ENCODE assay signal across 9 cellular contexts in the genomic region with DNA sequence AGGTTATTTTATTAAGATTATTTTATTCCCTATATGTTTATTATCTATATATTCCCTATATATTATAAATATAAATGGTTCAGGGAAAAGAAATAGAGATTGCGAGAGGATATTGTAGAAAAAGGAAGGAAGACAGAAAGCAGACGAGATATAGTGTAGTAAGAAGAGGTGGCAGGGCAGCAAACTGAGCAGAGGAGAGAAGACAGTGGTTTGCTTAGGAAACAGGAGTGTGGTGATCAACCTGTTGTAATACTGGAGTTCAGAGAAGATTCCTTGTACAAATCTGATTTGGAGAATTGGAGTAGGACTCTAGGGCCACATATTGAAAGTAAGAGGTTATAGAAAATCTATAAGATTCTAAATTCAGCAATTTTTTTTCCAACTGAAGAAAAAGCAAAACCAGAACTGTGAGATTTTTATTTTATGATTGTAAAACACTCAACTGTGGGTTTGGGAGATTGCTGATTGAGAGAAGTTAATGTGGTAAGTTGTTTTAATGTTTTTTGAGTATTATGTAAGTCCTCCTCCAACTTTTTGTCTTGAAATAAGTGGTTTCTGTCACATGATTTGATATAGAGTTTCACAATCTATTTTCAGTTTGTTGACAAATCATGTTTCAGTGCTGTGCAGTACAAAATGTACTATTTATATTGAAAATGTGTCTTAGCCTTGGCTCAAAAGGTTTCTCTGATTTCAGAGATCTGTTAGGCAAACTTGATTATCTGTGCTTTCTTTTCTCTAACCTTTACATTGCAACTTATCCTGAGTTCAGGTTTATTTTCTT. TPM values are rescaled to one million over a fixed set of nuclear protein-coding genes. Genes with fewer than 3 reads are reported as not detected.
DNase-seq lines count a peak whose midpoint lies in the region; ATAC-seq and TF ChIP-seq lines count a peak whose summit lies in the region.
"Had no signal": no experiment of that assay in that cellular context is flagged by ENCODE, and none has a peak within 500 bp of the region (broad histone marks: within the 10 kb centered on the region; RNA-seq: fewer than 3 reads in every experiment).

No MANE protein-coding gene starts in this region.

- CTCF ChIA-PET in naive thymus-derived CD4-positive, alpha-beta T cell (lab: Charles Lee): no interaction called here
- CTCF ChIA-PET in activated naive CD4-positive, alpha-beta T cell treated with anti-CD3 and anti-CD28 coated beads, Interleukin-2, amount 10 ng/mL, durations not matched to agents 7 days and 5 days (lab: Charles Lee): no interaction called here

- DNase-seq in AG09309 (ENCODE audit: low read depth) (peak; percentile 0), heart right ventricle (no peak), G401 (ENCODE audit: low spot score) (no peak)
- no peak for DNase-seq in naive thymus-derived CD4-positive, alpha-beta T cell
- DNase-seq in stimulated activated naive B cell treated with anti-CD40 and anti-IgM and Interleukin-4, amounts not matched to agents 10 μg/mL and 1 μg/mL and 100 μg/mL, for 72 hours: no peak
- no peak for DNase-seq in activated naive CD4-positive, alpha-beta T cell treated with anti-CD3 and anti-CD28 coated beads, Interleukin-2, amount 10 ng/mL, durations not matched to agents 7 days and 5 days

- peaks cover 0 to 5% (median 2%) of the 10 kb centered on the region in 7 donors for H3K4me1 Mint-ChIP-seq in naive thymus-derived CD4-positive, alpha-beta T cell
- H3K4me1 Mint-ChIP-seq in stimulated activated naive B cell treated with anti-CD40 and anti-IgM and Interleukin-4, amounts not matched to agents 10 μg/mL and 1 μg/mL and 100 μg/mL, for 72 hours: peaks cover 0 to 4% of the 10 kb centered on the region in 2 donors
- H3K4me1 Mint-ChIP-seq in activated naive CD4-positive, alpha-beta T cell treated with anti-CD3 and anti-CD28 coated beads, Interleukin-2, amount 10 ng/mL, durations not matched to agents 7 days and 5 days: peaks cover 6% of the 10 kb centered on the region

- 62 to 71% methylated on average over 2 of the region's 2 CpGs for WGBS in heart right ventricle, 2 donors

- POLR2A ChIA-PET in naive thymus-derived CD4-positive, alpha-beta T cell (lab: Charles Lee): no interaction called here

- H3K4me3 Mint-ChIP-seq in naive thymus-derived CD4-positive, alpha-beta T cell: no peak overlapping the region
- no peak overlapping the region for H3K4me3 Mint-ChIP-seq in stimulated activated naive B cell treated with anti-CD40 and anti-IgM and Interleukin-4, amounts not matched to agents 10 μg/mL and 1 μg/mL and 100 μg/mL, for 72 hours
- H3K4me3 Mint-ChIP-seq in activated naive CD4-positive, alpha-beta T cell treated with anti-CD3 and anti-CD28 coated beads, Interleukin-2, amount 10 ng/mL, durations not matched to agents 7 days and 5 days: no peak overlapping the region

- H3K9me3 ChIP-seq in heart right ventricle: no peaks in the 10 kb centered on the region
- no peaks in the 10 kb centered on the region for H3K9me3 ChIP-seq in naive thymus-derived CD4-positive, alpha-beta T cell (ENCODE audit: control insufficient read depth in 2 of 3, low read length in 3 of 3)

- H3K4me1 ChIP-seq in heart right ventricle: peaks cover 0 to 26% (median 11%) of the 10 kb centered on the region in 9 donors
- no peaks in the 10 kb centered on the region for H3K4me1 ChIP-seq in naive thymus-derived CD4-positive, alpha-beta T cell (ENCODE audit: control insufficient read depth in 2 of 2, insufficient read depth in 2 of 2, low read length in 2 of 2)

- H3K4me3 ChIP-seq in AG09309 (ENCODE audit: control insufficient read depth, low read depth, low read length) (no peak overlapping the region), heart right ventricle (peak overlapping the region in 1 of 10 donors; percentile 17)
- H3K4me3 ChIP-seq in naive thymus-derived CD4-positive, alpha-beta T cell (ENCODE audit: low read length): no peak overlapping the region

- in situ Hi-C loops in G401 (cut with HindIII; ENCODE audit: low sequenced_read_pairs): no loop called here

- H3K27ac ChIP-seq in heart right ventricle: peak overlapping the region in 7 of 10 donors; percentile 6 to 63 (median 32)
- no peak overlapping the region for H3K27ac ChIP-seq in naive thymus-derived CD4-positive, alpha-beta T cell (ENCODE audit: low read depth, low read length)

- H3K27me3 Mint-ChIP-seq in naive thymus-derived CD4-positive, alpha-beta T cell: no peaks in the 10 kb centered on the region
- no peaks in the 10 kb centered on the region for H3K27me3 Mint-ChIP-seq in stimulated activated naive B cell treated with anti-CD40 and anti-IgM and Interleukin-4, amounts not matched to agents 10 μg/mL and 1 μg/mL and 100 μg/mL, for 72 hours
- H3K27me3 Mint-ChIP-seq in activated naive CD4-positive, alpha-beta T cell treated with anti-CD3 and anti-CD28 coated beads, Interleukin-2, amount 10 ng/mL, durations not matched to agents 7 days and 5 days: no peaks in the 10 kb centered on the region

- peaks cover 0 to 17% (median 7%) of the 10 kb centered on the region in 5 donors for H3K36me3 Mint-ChIP-seq in naive thymus-derived CD4-positive, alpha-beta T cell
- peaks cover 7 to 15% of the 10 kb centered on the region in 2 donors for H3K36me3 Mint-ChIP-seq in stimulated activated naive B cell treated with anti-CD40 and anti-IgM and Interleukin-4, amounts not matched to agents 10 μg/mL and 1 μg/mL and 100 μg/mL, for 72 hours
- H3K36me3 Mint-ChIP-seq in activated naive CD4-positive, alpha-beta T cell treated with anti-CD3 and anti-CD28 coated beads, Interleukin-2, amount 10 ng/mL, durations not matched to agents 7 days and 5 days: peaks cover 6% of the 10 kb centered on the region

- H3K9me3 Mint-ChIP-seq in naive thymus-derived CD4-positive, alpha-beta T cell: no peaks in the 10 kb centered on the region
- H3K9me3 Mint-ChIP-seq in stimulated activated naive B cell treated with anti-CD40 and anti-IgM and Interleukin-4, amounts not matched to agents 10 μg/mL and 1 μg/mL and 100 μg/mL, for 72 hours: no peaks in the 10 kb centered on the region
- H3K9me3 Mint-ChIP-seq in activated naive CD4-positive, alpha-beta T cell treated with anti-CD3 and anti-CD28 coated beads, Interleukin-2, amount 10 ng/mL, durations not matched to agents 7 days and 5 days: no peaks in the 10 kb centered on the region

- ATAC-seq in GM21381 (IDR thresholded peaks at IDR 0.05; ENCODE audit: unreplicated experiment) (peak; percentile 87), HG03558 (IDR thresholded peaks at IDR 0.05; ENCODE audit: extremely low read depth, unreplicated experiment) (peak; percentile 70), heart right ventricle (peak in 5 of 8 donors; percentile 56 to 83 (median 63))
- no peak for ATAC-seq in naive thymus-derived CD4-positive, alpha-beta T cell
- no peak for ATAC-seq in stimulated activated naive B cell treated with anti-CD40 and anti-IgM and Interleukin-4, amounts not matched to agents 10 μg/mL and 1 μg/mL and 100 μg/mL, for 72 hours (replicated peaks)

- H3K27ac Mint-ChIP-seq in naive thymus-derived CD4-positive, alpha-beta T cell: peak overlapping the region in 2 of 9 donors; percentile 28 to 56
- no peak overlapping the region for H3K27ac Mint-ChIP-seq in stimulated activated naive B cell treated with anti-CD40 and anti-IgM and Interleukin-4, amounts not matched to agents 10 μg/mL and 1 μg/mL and 100 μg/mL, for 72 hours
- H3K27ac Mint-ChIP-seq in activated naive CD4-positive, alpha-beta T cell treated with anti-CD3 and anti-CD28 coated beads, Interleukin-2, amount 10 ng/mL, durations not matched to agents 7 days and 5 days: no peak overlapping the region

- intact Hi-C loops in heart right ventricle (cut with DNase I): no loop called here
- intact Hi-C loops in naive thymus-derived CD4-positive, alpha-beta T cell (cut with micrococcal nuclease): no loop called here

- TF ChIP-seq CTCF in AG09309 (IDR thresholded peaks at IDR 0.05; ENCODE audit: control insufficient read depth, insufficient read depth, low read depth, low read length, missing control alignments): no peak
- no peak for TF ChIP-seq CTCF in heart right ventricle (IDR thresholded peaks at IDR 0.05)

- H3K27me3 ChIP-seq in heart right ventricle: no peaks in the 10 kb centered on the region
- no peaks in the 10 kb centered on the region for H3K27me3 ChIP-seq in naive thymus-derived CD4-positive, alpha-beta T cell (ENCODE audit: control insufficient read depth in 2 of 2, insufficient read depth in 2 of 2, low read length in 2 of 2)

- H3K36me3 ChIP-seq in heart right ventricle: peaks cover 0 to 27% (median 5%) of the 10 kb centered on the region in 9 donors
- no peaks in the 10 kb centered on the region for H3K36me3 ChIP-seq in naive thymus-derived CD4-positive, alpha-beta T cell (ENCODE audit: control insufficient read depth in 2 of 3, insufficient read depth in 3 of 3, low read length in 3 of 3)

RNA-seq across cellular contexts. Expression of gene AMY2B, which starts 9.6 kb away (rescaled TPM):
- 10 to 100 TPM; 13.0 to 43.5 (median 28.0) TPM for total RNA-seq in heart right ventricle
- 100 to 1,000 TPM in 1 of 2 donors, 1 to 10 TPM in 1; 5.9 to 101 TPM for polyA plus RNA-seq in heart right ventricle
- 0.95 TPM in 1 of 2 replicates, not detected in the other for total RNA-seq in G401 (2014; rRNA removed; shearing (Covaris generic))
- 10 to 100 TPM; 13.2 to 65.0 (median 43.7) TPM for total RNA-seq in naive thymus-derived CD4-positive, alpha-beta T cell
- 1 to 10 TPM; 1.5 to 1.7 TPM for polyA plus RNA-seq in naive thymus-derived CD4-positive, alpha-beta T cell

RNA-seq across cellular contexts. Expression of gene RNPC3, which starts 36.3 kb away (rescaled TPM):
- 10 to 100 TPM; 13.1 to 27.2 (median 22.6) TPM for total RNA-seq in heart right ventricle
- polyA plus RNA-seq in heart right ventricle: 1 to 10 TPM; 8.0 to 9.1 TPM
- 6.5 and 25.7 TPM in 2 replicates for total RNA-seq in G401 (2014; rRNA removed; shearing (Covaris generic))
- 10 to 100 TPM; 35.3 to 99.4 (median 52.1) TPM for total RNA-seq in naive thymus-derived CD4-positive, alpha-beta T cell
- 10 to 100 TPM; 16.3 to 16.6 TPM for polyA plus RNA-seq in naive thymus-derived CD4-positive, alpha-beta T cell

RNA-seq across cellular contexts. Expression of gene AMY2A, which starts 55.4 kb away (rescaled TPM):
- 1 to 10 TPM in 2 of 10 donors, under 1 TPM in 5, not detected in 3; 0.56 to 1.4 (median 0.81) TPM for total RNA-seq in heart right ventricle
- not detected for polyA plus RNA-seq in heart right ventricle
- not detected in 2 replicates for total RNA-seq in G401 (2014; rRNA removed; shearing (Covaris generic))
- under 1 TPM in 1 of 5 experiments, not detected in 4; 0.35 TPM for total RNA-seq in naive thymus-derived CD4-positive, alpha-beta T cell
- polyA plus RNA-seq in naive thymus-derived CD4-positive, alpha-beta T cell: not detected
- total RNA-seq: T-helper 1 cell treated with Interleukin-12 subunit alpha and Interleukin-12 subunit beta and Interleukin-4 antibody, amounts not matched to agents 30 ng/mL and 1 ng/mL, for 36 hours had no signal

Comparison
In these comparisons a context has a peak if more than half of its experiments do, and no peak if none do; other contexts are left out.
1. ATAC-seq: peak in GM21381 (single experiment), HG03558 (single experiment) and heart right ventricle (5 of 8); none in naive thymus-derived CD4-positive, alpha-beta T cell (single experiment) and stimulated activated naive B cell treated with anti-CD40 and anti-IgM and Interleukin-4, amounts not matched to agents 10 μg/mL and 1 μg/mL and 100 μg/mL, for 72 hours (0 of 2).